8 cellular contexts compared by ENCODE assay signal in the genomic region with DNA sequence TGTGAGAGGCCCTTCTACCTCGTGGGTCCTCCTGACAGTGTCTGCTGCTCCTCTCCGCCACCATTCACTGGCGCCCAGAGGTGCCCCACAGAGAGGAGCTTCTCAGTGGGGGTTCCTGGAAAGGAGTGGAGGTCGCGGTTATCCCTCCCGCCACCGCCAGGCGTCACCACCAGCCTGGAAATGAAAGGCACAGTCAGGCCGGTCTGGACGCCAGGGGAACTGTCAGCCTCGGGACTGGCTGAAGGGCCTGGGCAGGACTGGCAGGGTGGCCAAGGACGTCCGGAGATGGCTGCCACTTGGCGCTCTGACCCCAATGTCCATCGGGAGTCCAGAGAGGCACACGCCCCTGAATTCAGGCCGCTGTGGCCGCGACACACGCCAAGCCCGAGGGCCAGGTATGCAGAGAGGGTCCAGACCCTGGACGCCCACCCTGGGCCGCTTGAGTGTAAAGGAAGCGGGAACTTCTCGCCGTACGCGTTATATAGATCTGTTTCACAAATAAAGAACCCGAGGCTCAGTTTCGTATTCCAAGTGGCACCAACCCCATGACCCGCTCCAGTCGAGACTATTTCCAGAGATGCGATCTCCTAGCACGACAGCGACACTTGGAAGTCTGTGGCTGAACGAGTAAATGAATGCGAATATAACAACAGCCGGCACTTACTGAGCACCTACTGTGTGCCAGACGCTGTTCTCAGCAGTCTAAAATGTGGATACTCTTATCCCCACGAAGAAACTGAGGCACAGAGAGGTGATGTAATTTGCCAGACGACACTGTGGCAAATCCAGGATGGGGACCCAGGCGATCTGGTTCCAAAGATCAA. TPM values are rescaled to one million over a fixed set of nuclear protein-coding genes. Genes with fewer than 3 reads are reported as not detected.
DNase-seq lines count a peak whose midpoint lies in the region; ATAC-seq and TF ChIP-seq lines count a peak whose summit lies in the region.

No MANE protein-coding gene starts in this region.

- no peaks in the 10 kb centered on the region for H3K36me3 ChIP-seq in Peyer's patch

- ATAC-seq in natural killer cell (peak; percentile 66 to 69 (median 68)), GM19395 (IDR thresholded peaks at IDR 0.05; ENCODE audit: unreplicated experiment) (no peak)
- ATAC-seq in stimulated activated effector memory CD8-positive, alpha-beta T cell treated with anti-CD3 and anti-CD28 coated beads, Interleukin-12 subunit alpha, Interleukin-12 subunit beta, amount 100 ng/mL, for 72 hours: peak; percentile 71

- H3K27me3 ChIP-seq in Peyer's patch: no peaks in the 10 kb centered on the region

- H3K4me1 Mint-ChIP-seq in natural killer cell: peaks cover 0 to 30% of the 10 kb centered on the region in 2 donors
- H3K4me1 Mint-ChIP-seq in stimulated activated effector memory CD8-positive, alpha-beta T cell treated with anti-CD3 and anti-CD28 coated beads, Interleukin-12 subunit alpha, Interleukin-12 subunit beta, amount 100 ng/mL, for 72 hours: peaks cover 37% of the 10 kb centered on the region

- TF ChIP-seq CTCF in Peyer's patch (IDR thresholded peaks at IDR 0.05) (peak; percentile 91 to 98 (median 96)), fibroblast of mammary gland (conservative IDR thresholded peaks at IDR 0.05; ENCODE audit: control insufficient read depth, insufficient read depth, low read depth, low read length) (peak; percentile 83), natural killer cell (IDR thresholded peaks at IDR 0.05) (peak; percentile 97)

- peaks cover 10 to 28% of the 10 kb centered on the region in 2 donors for H3K27me3 Mint-ChIP-seq in natural killer cell (ENCODE audit: low read depth in 2 of 2)

- no peaks in the 10 kb centered on the region for H3K36me3 Mint-ChIP-seq in natural killer cell
- no peaks in the 10 kb centered on the region for H3K36me3 Mint-ChIP-seq in stimulated activated effector memory CD8-positive, alpha-beta T cell treated with anti-CD3 and anti-CD28 coated beads, Interleukin-12 subunit alpha, Interleukin-12 subunit beta, amount 100 ng/mL, for 72 hours

- H3K9me3 ChIP-seq in Peyer's patch: no peaks in the 10 kb centered on the region

- peak overlapping the region; percentile 15; the same call in 1 of the 2 replicates for H3K4me3 ChIP-seq in GM08714 (ENCODE audit: low read length)
- peak overlapping the region; percentile 23 to 50 (median 37) for H3K4me3 ChIP-seq in Peyer's patch
- H3K4me3 ChIP-seq in fibroblast of mammary gland (ENCODE audit: control insufficient read depth, low read depth, low read length): peak overlapping the region; percentile 35

- H3K4me1 ChIP-seq in Peyer's patch: peaks cover 0 to 27% (median 3%) of the 10 kb centered on the region in 4 donors

- H3K27ac Mint-ChIP-seq in natural killer cell: peak overlapping the region in 1 of 2 donors; percentile 8
- H3K27ac Mint-ChIP-seq in stimulated activated effector memory CD8-positive, alpha-beta T cell treated with anti-CD3 and anti-CD28 coated beads, Interleukin-12 subunit alpha, Interleukin-12 subunit beta, amount 100 ng/mL, for 72 hours: peak overlapping the region; percentile 17

- peak in 72 of 76 experiments; percentile 15 to 90 (median 69) for DNase-seq in HUDEP-2 (lab: John Stamatoyannopoulos, UW; ENCODE audit: unreplicated experiment in 76 of 76)
- DNase-seq in Peyer's patch: peak; percentile 84 to 94 (median 91)
- peak; percentile 68 for DNase-seq in activated T-helper 1 cell treated with Interleukin-2 at 50 U/mL for 16 hours (ENCODE audit: low read depth)
- peak; percentile 74 for DNase-seq in fibroblast of mammary gland (ENCODE audit: low read depth)
- DNase-seq in natural killer cell: peak; percentile 85
- DNase-seq in stimulated activated effector memory CD8-positive, alpha-beta T cell treated with anti-CD3 and anti-CD28 coated beads, Interleukin-12 subunit alpha, Interleukin-12 subunit beta, amount 100 ng/mL, for 72 hours (ENCODE audit: low spot score in 2 of 2): peak; percentile 90 to 95

- intact Hi-C loops in natural killer cell (cut with micrococcal nuclease): loop anchor here (1.0 to 2.0 kb wide), 3 partner anchors 211 to 430 kb away; no protein-coding TSS in a partner anchor

- TF ChIP-seq POLR2A in Peyer's patch (IDR thresholded peaks at IDR 0.05): no peak

- H3K27ac ChIP-seq in Peyer's patch: peak overlapping the region in 2 of 4 donors; percentile 36 to 65

- H3K4me3 Mint-ChIP-seq in natural killer cell: peak overlapping the region; percentile 59
- H3K4me3 Mint-ChIP-seq in stimulated activated effector memory CD8-positive, alpha-beta T cell treated with anti-CD3 and anti-CD28 coated beads, Interleukin-12 subunit alpha, Interleukin-12 subunit beta, amount 100 ng/mL, for 72 hours: peak overlapping the region; percentile 53

- H3K9me3 Mint-ChIP-seq in natural killer cell: no peaks in the 10 kb centered on the region
- no peaks in the 10 kb centered on the region for H3K9me3 Mint-ChIP-seq in stimulated activated effector memory CD8-positive, alpha-beta T cell treated with anti-CD3 and anti-CD28 coated beads, Interleukin-12 subunit alpha, Interleukin-12 subunit beta, amount 100 ng/mL, for 72 hours

RNA-seq across cellular contexts. Expression of gene NXPH3, which starts 7.6 kb away (rescaled TPM):
- total RNA-seq in Peyer's patch (1 to 10 TPM in 1 of 4 donors, under 1 TPM in 2, not detected in 1; 0.83 to 2.1 (median 0.94) TPM), natural killer cell (not detected)
